ENCODE assay signal across 7 cellular contexts in genomic region chr5:180807654-180808414, GRCh38. TPM values are rescaled to one million over a fixed set of nuclear protein-coding genes. Genes with fewer than 3 reads are reported as not detected.
DNase-seq lines count a peak whose midpoint lies in the region; ATAC-seq and TF ChIP-seq lines count a peak whose summit lies in the region.

No MANE protein-coding gene starts in this region.

- H3K4me1 Mint-ChIP-seq in activated CD8-positive, alpha-beta memory T cell treated with anti-CD3 and anti-CD28 coated beads, Interleukin-2, amount 10 ng/mL, durations not matched to agents 7 days and 5 days = peaks cover 57% of the 10 kb centered on the region
- H3K4me1 Mint-ChIP-seq in stimulated activated memory B cell treated with anti-CD40 and anti-IgM and Interleukin-4, amounts not matched to agents 10 μg/mL and 1 μg/mL and 100 μg/mL, for 72 hours = peaks cover 72% of the 10 kb centered on the region

- peak overlapping the region; percentile 100 for H3K27ac Mint-ChIP-seq in activated CD8-positive, alpha-beta memory T cell treated with anti-CD3 and anti-CD28 coated beads, Interleukin-2, amount 10 ng/mL, durations not matched to agents 7 days and 5 days
- H3K27ac Mint-ChIP-seq in stimulated activated memory B cell treated with anti-CD40 and anti-IgM and Interleukin-4, amounts not matched to agents 10 μg/mL and 1 μg/mL and 100 μg/mL, for 72 hours = peak overlapping the region; percentile 93

- ATAC-seq in activated CD8-positive, alpha-beta memory T cell treated with anti-CD3 and anti-CD28 coated beads, Interleukin-2, amount 10 ng/mL, durations not matched to agents 7 days and 5 days = no peak
- ATAC-seq in stimulated activated memory B cell treated with anti-CD40 and anti-IgM and Interleukin-4, amounts not matched to agents 10 μg/mL and 1 μg/mL and 100 μg/mL, for 72 hours = no peak
- no peak for ATAC-seq in GM21390 (IDR thresholded peaks at IDR 0.05; ENCODE audit: unreplicated experiment)

- H3K4me3 ChIP-seq in HEK293 (ENCODE audit: low read depth, low read length) (no peak overlapping the region), iPS-15b (ENCODE audit: low read depth, low read length) (peak overlapping the region; percentile 91)

- TF ChIP-seq CTCF in HEK293 (tag by site-specific recombination; IDR thresholded peaks at IDR 0.05) = no peak

- H3K27ac ChIP-seq in HEK293 (ENCODE audit: extremely low read depth, low read depth, low read length) = no peak overlapping the region

- DNase-seq in activated CD8-positive, alpha-beta memory T cell treated with anti-CD3 and anti-CD28 coated beads, Interleukin-2, amount 10 ng/mL, durations not matched to agents 7 days and 5 days = no peak
- DNase-seq in medulla oblongata (ENCODE audit: extremely low spot score) (no peak), putamen (ENCODE audit: low spot score) (no peak)

- no peaks in the 10 kb centered on the region for H3K27me3 ChIP-seq in iPS-15b (ENCODE audit: control insufficient read depth, insufficient read depth, low read length)

- CTCF ChIA-PET in HEK293 (lab: Yijun Ruan, JAX) = no interaction called here
- CTCF ChIA-PET in activated CD8-positive, alpha-beta memory T cell treated with anti-CD3 and anti-CD28 coated beads, Interleukin-2, amount 10 ng/mL, durations not matched to agents 7 days and 5 days (lab: Charles Lee) = interaction anchor here (0.6 to 3.2 kb wide), 5 partner anchors 14 to 90 kb away, joined by 3 to 16 read pairs (median 4); partner anchors contain the start of gene ZFP62

- H3K9me3 ChIP-seq in HEK293 (ENCODE audit: control insufficient read depth, insufficient read depth, low read depth, low read length) (no peaks in the 10 kb centered on the region), iPS-15b (ENCODE audit: control insufficient read depth, insufficient read depth, low read length) (no peaks in the 10 kb centered on the region)

- H3K36me3 ChIP-seq in HEK293 (ENCODE audit: control insufficient read depth in 2 of 2, insufficient read depth in 1 of 2, low read length in 2 of 2) (peaks cover 0 to 25% of the 10 kb centered on the region in 2 experiments; a peak in 1 of 3 replicates), iPS-15b (ENCODE audit: control insufficient read depth, insufficient read depth, low read length) (peaks cover 6% of the 10 kb centered on the region)

- H3K27me3 Mint-ChIP-seq in activated CD8-positive, alpha-beta memory T cell treated with anti-CD3 and anti-CD28 coated beads, Interleukin-2, amount 10 ng/mL, durations not matched to agents 7 days and 5 days = no peaks in the 10 kb centered on the region
- no peaks in the 10 kb centered on the region for H3K27me3 Mint-ChIP-seq in stimulated activated memory B cell treated with anti-CD40 and anti-IgM and Interleukin-4, amounts not matched to agents 10 μg/mL and 1 μg/mL and 100 μg/mL, for 72 hours

- H3K4me1 ChIP-seq in HEK293 (ENCODE audit: control insufficient read depth, insufficient read depth, low read length) (peaks cover 12% of the 10 kb centered on the region), iPS-15b (ENCODE audit: control insufficient read depth, insufficient read depth, low read length) (peaks cover 16% of the 10 kb centered on the region)

- H3K36me3 Mint-ChIP-seq in activated CD8-positive, alpha-beta memory T cell treated with anti-CD3 and anti-CD28 coated beads, Interleukin-2, amount 10 ng/mL, durations not matched to agents 7 days and 5 days = peaks cover 32% of the 10 kb centered on the region
- H3K36me3 Mint-ChIP-seq in stimulated activated memory B cell treated with anti-CD40 and anti-IgM and Interleukin-4, amounts not matched to agents 10 μg/mL and 1 μg/mL and 100 μg/mL, for 72 hours = peaks cover 73% of the 10 kb centered on the region

- H3K9ac ChIP-seq in iPS-15b (ENCODE audit: low read depth, low read length) = peak overlapping the region; percentile 1

- H3K4me3 Mint-ChIP-seq in activated CD8-positive, alpha-beta memory T cell treated with anti-CD3 and anti-CD28 coated beads, Interleukin-2, amount 10 ng/mL, durations not matched to agents 7 days and 5 days = peak overlapping the region; percentile 78
- H3K4me3 Mint-ChIP-seq in stimulated activated memory B cell treated with anti-CD40 and anti-IgM and Interleukin-4, amounts not matched to agents 10 μg/mL and 1 μg/mL and 100 μg/mL, for 72 hours = peak overlapping the region; percentile 77

- POLR2A ChIA-PET in HEK293 (lab: Yijun Ruan, JAX) = interaction anchor here (0.6 kb wide), 2 partner anchors 74 to 1245 kb away, joined by 3 read pairs; no protein-coding TSS in a partner anchor

- no peaks in the 10 kb centered on the region for H3K9me3 Mint-ChIP-seq in activated CD8-positive, alpha-beta memory T cell treated with anti-CD3 and anti-CD28 coated beads, Interleukin-2, amount 10 ng/mL, durations not matched to agents 7 days and 5 days (ENCODE audit: low read depth)
- no peaks in the 10 kb centered on the region for H3K9me3 Mint-ChIP-seq in stimulated activated memory B cell treated with anti-CD40 and anti-IgM and Interleukin-4, amounts not matched to agents 10 μg/mL and 1 μg/mL and 100 μg/mL, for 72 hours

TF ChIP-seq in HEK293, 187 proteins besides CTCF, POLR2A, EP300 and RAD21:
- no peak for TF ChIP-seq GLIS2 (tag by site-specific recombination; IDR thresholded peaks at IDR 0.05)
- 0 out of 2 replicates have a peak, but pooled peaks have one; percentile 10 for TF ChIP-seq ZBTB17 (tag by site-specific recombination; IDR thresholded peaks at IDR 0.05)

RNA-seq across cellular contexts. Expression of gene MGAT1, which starts 5.2 kb away (rescaled TPM):
- total RNA-seq in activated CD8-positive, alpha-beta memory T cell treated with anti-CD3 and anti-CD28 coated beads, Interleukin-2, amount 10 ng/mL, durations not matched to agents 7 days and 5 days = 100 to 1,000 TPM; 141 to 142 TPM

RNA-seq across cellular contexts. Expression of gene ZFP62, which starts 53.2 kb away (rescaled TPM):
- 10 to 100 TPM; 23.2 to 25.2 TPM for total RNA-seq in activated CD8-positive, alpha-beta memory T cell treated with anti-CD3 and anti-CD28 coated beads, Interleukin-2, amount 10 ng/mL, durations not matched to agents 7 days and 5 days
